1 cellular context compared by ENCODE assay signal in the genomic region with DNA sequence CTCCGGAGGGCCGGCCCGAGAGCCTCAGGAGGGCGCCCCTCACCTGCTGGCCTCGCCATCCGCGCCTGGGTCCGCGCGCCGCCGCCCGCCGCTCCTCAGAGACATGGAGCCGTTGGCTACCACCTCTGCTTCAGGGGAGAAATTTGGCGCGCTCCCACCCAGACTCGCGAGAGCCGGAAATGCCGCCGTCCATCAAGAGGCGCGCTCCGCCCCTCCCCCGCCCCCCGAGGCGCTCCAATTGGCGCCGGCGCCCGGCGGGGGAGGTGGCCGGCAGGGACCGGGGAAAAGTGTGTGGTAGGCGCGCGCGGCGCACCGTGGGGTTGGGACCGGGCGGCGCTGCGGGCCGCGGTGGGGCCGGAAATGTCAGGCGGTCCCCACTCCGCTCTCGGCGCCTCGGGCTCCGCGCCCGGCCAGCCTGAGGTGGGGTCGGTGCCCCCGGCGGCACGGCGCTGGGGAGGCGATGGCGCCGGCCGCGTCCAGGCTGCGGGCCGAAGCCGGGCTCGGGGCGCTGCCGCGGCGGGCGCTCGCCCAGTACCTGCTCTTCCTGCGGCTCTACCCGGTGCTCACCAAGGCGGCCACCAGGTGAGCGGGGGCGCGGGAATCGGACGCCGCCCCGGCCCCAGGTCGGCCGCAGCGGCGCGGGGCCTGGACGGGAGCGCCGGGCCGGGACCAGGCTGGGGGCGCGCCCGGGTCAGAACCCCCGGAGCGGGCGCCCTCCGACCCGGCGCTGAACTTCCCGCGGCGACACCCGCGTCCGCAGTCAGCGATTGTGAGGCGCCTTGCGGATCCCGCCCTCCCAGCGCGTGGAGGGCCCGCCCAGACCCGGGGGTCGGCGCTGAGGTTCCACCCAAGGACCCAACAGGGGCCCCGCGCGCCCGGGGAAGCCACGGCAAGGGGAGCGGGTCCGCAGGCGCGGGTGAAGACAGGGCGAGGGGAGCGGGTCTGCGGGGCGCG.
TF ChIP-seq lines count a peak whose summit lies in the region.

A gene with protein sequence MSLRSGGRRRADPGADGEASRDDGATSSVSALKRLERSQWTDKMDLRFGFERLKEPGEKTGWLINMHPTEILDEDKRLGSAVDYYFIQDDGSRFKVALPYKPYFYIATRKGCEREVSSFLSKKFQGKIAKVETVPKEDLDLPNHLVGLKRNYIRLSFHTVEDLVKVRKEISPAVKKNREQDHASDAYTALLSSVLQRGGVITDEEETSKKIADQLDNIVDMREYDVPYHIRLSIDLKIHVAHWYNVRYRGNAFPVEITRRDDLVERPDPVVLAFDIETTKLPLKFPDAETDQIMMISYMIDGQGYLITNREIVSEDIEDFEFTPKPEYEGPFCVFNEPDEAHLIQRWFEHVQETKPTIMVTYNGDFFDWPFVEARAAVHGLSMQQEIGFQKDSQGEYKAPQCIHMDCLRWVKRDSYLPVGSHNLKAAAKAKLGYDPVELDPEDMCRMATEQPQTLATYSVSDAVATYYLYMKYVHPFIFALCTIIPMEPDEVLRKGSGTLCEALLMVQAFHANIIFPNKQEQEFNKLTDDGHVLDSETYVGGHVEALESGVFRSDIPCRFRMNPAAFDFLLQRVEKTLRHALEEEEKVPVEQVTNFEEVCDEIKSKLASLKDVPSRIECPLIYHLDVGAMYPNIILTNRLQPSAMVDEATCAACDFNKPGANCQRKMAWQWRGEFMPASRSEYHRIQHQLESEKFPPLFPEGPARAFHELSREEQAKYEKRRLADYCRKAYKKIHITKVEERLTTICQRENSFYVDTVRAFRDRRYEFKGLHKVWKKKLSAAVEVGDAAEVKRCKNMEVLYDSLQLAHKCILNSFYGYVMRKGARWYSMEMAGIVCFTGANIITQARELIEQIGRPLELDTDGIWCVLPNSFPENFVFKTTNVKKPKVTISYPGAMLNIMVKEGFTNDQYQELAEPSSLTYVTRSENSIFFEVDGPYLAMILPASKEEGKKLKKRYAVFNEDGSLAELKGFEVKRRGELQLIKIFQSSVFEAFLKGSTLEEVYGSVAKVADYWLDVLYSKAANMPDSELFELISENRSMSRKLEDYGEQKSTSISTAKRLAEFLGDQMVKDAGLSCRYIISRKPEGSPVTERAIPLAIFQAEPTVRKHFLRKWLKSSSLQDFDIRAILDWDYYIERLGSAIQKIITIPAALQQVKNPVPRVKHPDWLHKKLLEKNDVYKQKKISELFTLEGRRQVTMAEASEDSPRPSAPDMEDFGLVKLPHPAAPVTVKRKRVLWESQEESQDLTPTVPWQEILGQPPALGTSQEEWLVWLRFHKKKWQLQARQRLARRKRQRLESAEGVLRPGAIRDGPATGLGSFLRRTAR (N-terminal part only) (minus strand): TSS at position 132 of the 954 bp plus-strand sequence. CDS start 27 bp downstream, at position 105.
A gene (plus strand): TSS at position 377 of the 954 bp plus-strand sequence. CDS start 84 bp downstream, at position 461.

TF ChIP-seq in K562, 482 proteins besides CTCF, POLR2A, EP300 and RAD21 (continued from another document and continues in another):
- TF ChIP-seq ILK (tag; IDR thresholded peaks at IDR 0.05; ENCODE audit: borderline replicate concordance, low read depth), result no peak
- TF ChIP-seq SMARCA4 (IDR thresholded peaks at IDR 0.05), result no peak
- TF ChIP-seq ZBED1 (IDR thresholded peaks at IDR 0.05), result no peak
- TF ChIP-seq ZFPM2 (CRISPR knock-in tag; IDR thresholded peaks at IDR 0.05), result no peak
- no peak for TF ChIP-seq TCFL5 (CRISPR knock-in tag; conservative IDR thresholded peaks at IDR 0.05)
- no peak for TF ChIP-seq MCM2 (IDR thresholded peaks at IDR 0.05; ENCODE audit: low read depth)
- TF ChIP-seq ZNF143 (CRISPR knock-in tag; IDR thresholded peaks at IDR 0.05), result no peak
- TF ChIP-seq HDGF (IDR thresholded peaks at IDR 0.05), result no peak
- no peak for TF ChIP-seq ZC3H11A (IDR thresholded peaks at IDR 0.05; ENCODE audit: low read depth, low read length)
- peak in 1 of 2 experiments; percentile 41; a peak in 1 of 4 replicates for TF ChIP-seq SRF (CRISPR knock-in tag; IDR thresholded peaks at IDR 0.05)
- TF ChIP-seq CCNT2 (IDR thresholded peaks at IDR 0.05; ENCODE audit: borderline replicate concordance, extremely low read depth, insufficient read length, low read depth, low read length), result peak; percentile 94
- TF ChIP-seq PRPF4 (IDR thresholded peaks at IDR 0.05; ENCODE audit: insufficient read depth, low read depth, low read length, poor library complexity, severe bottlenecking), result peak; percentile 84
- TF ChIP-seq MTA2 (IDR thresholded peaks at IDR 0.05; ENCODE audit: low read depth), result no peak
- TF ChIP-seq, protein P1, sequence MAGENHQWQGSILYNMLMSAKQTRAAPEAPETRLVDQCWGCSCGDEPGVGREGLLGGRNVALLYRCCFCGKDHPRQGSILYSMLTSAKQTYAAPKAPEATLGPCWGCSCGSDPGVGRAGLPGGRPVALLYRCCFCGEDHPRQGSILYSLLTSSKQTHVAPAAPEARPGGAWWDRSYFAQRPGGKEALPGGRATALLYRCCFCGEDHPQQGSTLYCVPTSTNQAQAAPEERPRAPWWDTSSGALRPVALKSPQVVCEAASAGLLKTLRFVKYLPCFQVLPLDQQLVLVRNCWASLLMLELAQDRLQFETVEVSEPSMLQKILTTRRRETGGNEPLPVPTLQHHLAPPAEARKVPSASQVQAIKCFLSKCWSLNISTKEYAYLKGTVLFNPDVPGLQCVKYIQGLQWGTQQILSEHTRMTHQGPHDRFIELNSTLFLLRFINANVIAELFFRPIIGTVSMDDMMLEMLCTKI (IDR thresholded peaks at IDR 0.05; ENCODE audit: partially characterized antibody), result no peak
- peak in 1 of 2 experiments; percentile 98 for TF ChIP-seq NCOA2 (IDR thresholded peaks at IDR 0.05; ENCODE audit: partially characterized antibody in 2 of 2)
- no peak for TF ChIP-seq ZNF274 (IDR thresholded peaks at IDR 0.05; ENCODE audit: borderline replicate concordance, low read depth, low read length)
- TF ChIP-seq, protein P2, sequence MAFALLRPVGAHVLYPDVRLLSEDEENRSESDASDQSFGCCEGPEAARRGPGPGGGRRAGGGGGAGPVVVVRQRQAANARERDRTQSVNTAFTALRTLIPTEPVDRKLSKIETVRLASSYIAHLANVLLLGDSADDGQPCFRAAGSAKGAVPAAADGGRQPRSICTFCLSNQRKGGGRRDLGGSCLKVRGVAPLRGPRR (CRISPR knock-in tag; IDR thresholded peaks at IDR 0.05), result no peak
- TF ChIP-seq CCAR2 (IDR thresholded peaks at IDR 0.05; ENCODE audit: low read depth, low read length), result no peak
- no peak for TF ChIP-seq PHF21A (IDR thresholded peaks at IDR 0.05; ENCODE audit: borderline replicate concordance, low read depth)
- no peak for TF ChIP-seq BRF1 (IDR thresholded peaks at IDR 0.05; ENCODE audit: borderline replicate concordance, extremely low read depth, insufficient read length)
- no peak for TF ChIP-seq LEF1 (IDR thresholded peaks at IDR 0.05)
- TF ChIP-seq, protein P3, sequence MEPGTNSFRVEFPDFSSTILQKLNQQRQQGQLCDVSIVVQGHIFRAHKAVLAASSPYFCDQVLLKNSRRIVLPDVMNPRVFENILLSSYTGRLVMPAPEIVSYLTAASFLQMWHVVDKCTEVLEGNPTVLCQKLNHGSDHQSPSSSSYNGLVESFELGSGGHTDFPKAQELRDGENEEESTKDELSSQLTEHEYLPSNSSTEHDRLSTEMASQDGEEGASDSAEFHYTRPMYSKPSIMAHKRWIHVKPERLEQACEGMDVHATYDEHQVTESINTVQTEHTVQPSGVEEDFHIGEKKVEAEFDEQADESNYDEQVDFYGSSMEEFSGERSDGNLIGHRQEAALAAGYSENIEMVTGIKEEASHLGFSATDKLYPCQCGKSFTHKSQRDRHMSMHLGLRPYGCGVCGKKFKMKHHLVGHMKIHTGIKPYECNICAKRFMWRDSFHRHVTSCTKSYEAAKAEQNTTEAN (CRISPR knock-in tag; IDR thresholded peaks at IDR 0.05), result no peak
- TF ChIP-seq, protein P4, sequence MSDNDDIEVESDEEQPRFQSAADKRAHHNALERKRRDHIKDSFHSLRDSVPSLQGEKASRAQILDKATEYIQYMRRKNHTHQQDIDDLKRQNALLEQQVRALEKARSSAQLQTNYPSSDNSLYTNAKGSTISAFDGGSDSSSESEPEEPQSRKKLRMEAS (CRISPR knock-in tag; IDR thresholded peaks at IDR 0.05), result peak; percentile 59; the same call in 1 of the 2 replicates
- TF ChIP-seq ILF3 (IDR thresholded peaks at IDR 0.05; ENCODE audit: borderline replicate concordance), result no peak
- TF ChIP-seq ETS2 (tag; IDR thresholded peaks at IDR 0.05; ENCODE audit: borderline replicate concordance, poor library complexity, severe bottlenecking), result no peak
- peak; percentile 68; the same call in 1 of the 2 replicates for TF ChIP-seq JUND (IDR thresholded peaks at IDR 0.05; ENCODE audit: borderline replicate concordance, low read depth, low read length)
- no peak; the same call in 2 of the 3 replicates for TF ChIP-seq JUND (tag; IDR thresholded peaks at IDR 0.05; ENCODE audit: borderline replicate concordance, low read depth, low read length)
- no peak for TF ChIP-seq CBX5 (IDR thresholded peaks at IDR 0.05; ENCODE audit: borderline replicate concordance, low read depth)
- peak; percentile 76 for TF ChIP-seq SUPT5H (IDR thresholded peaks at IDR 0.05)
- no peak for TF ChIP-seq ZNF316 (IDR thresholded peaks at IDR 0.05)
- TF ChIP-seq, protein P5, sequence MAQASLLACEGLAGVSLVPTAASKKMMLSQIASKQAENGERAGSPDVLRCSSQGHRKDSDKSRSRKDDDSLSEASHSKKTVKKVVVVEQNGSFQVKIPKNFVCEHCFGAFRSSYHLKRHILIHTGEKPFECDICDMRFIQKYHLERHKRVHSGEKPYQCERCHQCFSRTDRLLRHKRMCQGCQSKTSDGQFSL (CRISPR knock-in tag; IDR thresholded peaks at IDR 0.05), result peak; percentile 46; the same call in 1 of the 2 replicates
- TF ChIP-seq, protein P5 (tag; IDR thresholded peaks at IDR 0.05), result no peak
- no peak for TF ChIP-seq NFXL1 (CRISPR knock-in tag; IDR thresholded peaks at IDR 0.05)
- TF ChIP-seq HMG20A (CRISPR knock-in tag; conservative IDR thresholded peaks at IDR 0.05), result no peak
- TF ChIP-seq POLR2AphosphoS5 (IDR thresholded peaks at IDR 0.05; ENCODE audit: control insufficient read depth, insufficient read depth, low read depth, low read length), result peak; percentile 86
- TF ChIP-seq, protein P6, sequence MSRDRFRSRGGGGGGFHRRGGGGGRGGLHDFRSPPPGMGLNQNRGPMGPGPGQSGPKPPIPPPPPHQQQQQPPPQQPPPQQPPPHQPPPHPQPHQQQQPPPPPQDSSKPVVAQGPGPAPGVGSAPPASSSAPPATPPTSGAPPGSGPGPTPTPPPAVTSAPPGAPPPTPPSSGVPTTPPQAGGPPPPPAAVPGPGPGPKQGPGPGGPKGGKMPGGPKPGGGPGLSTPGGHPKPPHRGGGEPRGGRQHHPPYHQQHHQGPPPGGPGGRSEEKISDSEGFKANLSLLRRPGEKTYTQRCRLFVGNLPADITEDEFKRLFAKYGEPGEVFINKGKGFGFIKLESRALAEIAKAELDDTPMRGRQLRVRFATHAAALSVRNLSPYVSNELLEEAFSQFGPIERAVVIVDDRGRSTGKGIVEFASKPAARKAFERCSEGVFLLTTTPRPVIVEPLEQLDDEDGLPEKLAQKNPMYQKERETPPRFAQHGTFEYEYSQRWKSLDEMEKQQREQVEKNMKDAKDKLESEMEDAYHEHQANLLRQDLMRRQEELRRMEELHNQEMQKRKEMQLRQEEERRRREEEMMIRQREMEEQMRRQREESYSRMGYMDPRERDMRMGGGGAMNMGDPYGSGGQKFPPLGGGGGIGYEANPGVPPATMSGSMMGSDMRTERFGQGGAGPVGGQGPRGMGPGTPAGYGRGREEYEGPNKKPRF (IDR thresholded peaks at IDR 0.05; ENCODE audit: low read depth, low read length), result no peak
- peak; percentile 69 for TF ChIP-seq RBM22 (IDR thresholded peaks at IDR 0.05; ENCODE audit: low read depth, low read length, poor library complexity, severe bottlenecking)
- no peak for TF ChIP-seq FOXM1 (IDR thresholded peaks at IDR 0.05; ENCODE audit: low read depth)
- no peak for TF ChIP-seq FOXM1 (CRISPR knock-in tag; IDR thresholded peaks at IDR 0.05; ENCODE audit: low read depth)
- TF ChIP-seq, protein P7, sequence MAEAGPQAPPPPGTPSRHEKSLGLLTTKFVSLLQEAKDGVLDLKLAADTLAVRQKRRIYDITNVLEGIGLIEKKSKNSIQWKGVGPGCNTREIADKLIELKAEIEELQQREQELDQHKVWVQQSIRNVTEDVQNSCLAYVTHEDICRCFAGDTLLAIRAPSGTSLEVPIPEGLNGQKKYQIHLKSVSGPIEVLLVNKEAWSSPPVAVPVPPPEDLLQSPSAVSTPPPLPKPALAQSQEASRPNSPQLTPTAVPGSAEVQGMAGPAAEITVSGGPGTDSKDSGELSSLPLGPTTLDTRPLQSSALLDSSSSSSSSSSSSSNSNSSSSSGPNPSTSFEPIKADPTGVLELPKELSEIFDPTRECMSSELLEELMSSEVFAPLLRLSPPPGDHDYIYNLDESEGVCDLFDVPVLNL (CRISPR knock-in tag; IDR thresholded peaks at IDR 0.05; ENCODE audit: low read depth), result peak; percentile 92
- TF ChIP-seq, protein P8, sequence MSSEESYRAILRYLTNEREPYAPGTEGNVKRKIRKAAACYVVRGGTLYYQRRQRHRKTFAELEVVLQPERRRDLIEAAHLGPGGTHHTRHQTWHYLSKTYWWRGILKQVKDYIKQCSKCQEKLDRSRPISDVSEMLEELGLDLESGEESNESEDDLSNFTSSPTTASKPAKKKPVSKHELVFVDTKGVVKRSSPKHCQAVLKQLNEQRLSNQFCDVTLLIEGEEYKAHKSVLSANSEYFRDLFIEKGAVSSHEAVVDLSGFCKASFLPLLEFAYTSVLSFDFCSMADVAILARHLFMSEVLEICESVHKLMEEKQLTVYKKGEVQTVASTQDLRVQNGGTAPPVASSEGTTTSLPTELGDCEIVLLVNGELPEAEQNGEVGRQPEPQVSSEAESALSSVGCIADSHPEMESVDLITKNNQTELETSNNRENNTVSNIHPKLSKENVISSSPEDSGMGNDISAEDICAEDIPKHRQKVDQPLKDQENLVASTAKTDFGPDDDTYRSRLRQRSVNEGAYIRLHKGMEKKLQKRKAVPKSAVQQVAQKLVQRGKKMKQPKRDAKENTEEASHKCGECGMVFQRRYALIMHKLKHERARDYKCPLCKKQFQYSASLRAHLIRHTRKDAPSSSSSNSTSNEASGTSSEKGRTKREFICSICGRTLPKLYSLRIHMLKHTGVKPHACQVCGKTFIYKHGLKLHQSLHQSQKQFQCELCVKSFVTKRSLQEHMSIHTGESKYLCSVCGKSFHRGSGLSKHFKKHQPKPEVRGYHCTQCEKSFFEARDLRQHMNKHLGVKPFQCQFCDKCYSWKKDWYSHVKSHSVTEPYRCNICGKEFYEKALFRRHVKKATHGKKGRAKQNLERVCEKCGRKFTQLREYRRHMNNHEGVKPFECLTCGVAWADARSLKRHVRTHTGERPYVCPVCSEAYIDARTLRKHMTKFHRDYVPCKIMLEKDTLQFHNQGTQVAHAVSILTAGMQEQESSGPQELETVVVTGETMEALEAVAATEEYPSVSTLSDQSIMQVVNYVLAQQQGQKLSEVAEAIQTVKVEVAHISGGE (CRISPR knock-in tag; IDR thresholded peaks at IDR 0.05), result peak in 1 of 3 experiments; percentile 37; a peak in 1 of 6 replicates
- no peak for TF ChIP-seq SIX5 (IDR thresholded peaks at IDR 0.05; ENCODE audit: borderline replicate concordance in 1 of 2, insufficient read depth in 1 of 2, low read depth in 1 of 2, low read length in 2 of 2)
- TF ChIP-seq ZNF707 (CRISPR knock-in tag; conservative IDR thresholded peaks at IDR 0.05), result no peak
